ENCODE assay signal across 1 cellular context in the genomic region with DNA sequence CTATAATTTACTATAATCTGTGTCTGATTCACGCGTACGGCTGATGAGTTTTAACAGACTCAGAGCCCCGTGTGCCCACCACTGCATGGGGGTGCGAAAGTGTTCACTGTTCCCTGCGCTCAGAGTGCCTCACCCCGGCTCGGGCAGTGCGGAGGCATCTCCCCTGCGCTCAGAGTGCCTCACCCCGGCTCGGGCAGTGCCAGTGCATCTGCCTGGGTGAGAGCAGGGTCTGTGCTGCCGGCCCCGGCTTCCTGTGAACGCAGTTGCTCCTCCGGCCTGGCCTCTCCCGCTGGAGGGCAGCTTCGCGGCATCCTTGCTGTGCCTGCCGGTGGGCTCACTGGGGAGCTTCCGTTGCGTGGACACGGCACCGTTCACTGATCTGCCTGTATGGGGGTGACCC.
A peak's percentile ranks its signal among the peaks of the same experiment; 100 is the strongest.
TF ChIP-seq lines count a peak whose summit lies in the region.

No MANE protein-coding gene starts in this region.

TF ChIP-seq in GM12878, 131 proteins besides CTCF, POLR2A, EP300 and RAD21:
- TF ChIP-seq, protein P1, sequence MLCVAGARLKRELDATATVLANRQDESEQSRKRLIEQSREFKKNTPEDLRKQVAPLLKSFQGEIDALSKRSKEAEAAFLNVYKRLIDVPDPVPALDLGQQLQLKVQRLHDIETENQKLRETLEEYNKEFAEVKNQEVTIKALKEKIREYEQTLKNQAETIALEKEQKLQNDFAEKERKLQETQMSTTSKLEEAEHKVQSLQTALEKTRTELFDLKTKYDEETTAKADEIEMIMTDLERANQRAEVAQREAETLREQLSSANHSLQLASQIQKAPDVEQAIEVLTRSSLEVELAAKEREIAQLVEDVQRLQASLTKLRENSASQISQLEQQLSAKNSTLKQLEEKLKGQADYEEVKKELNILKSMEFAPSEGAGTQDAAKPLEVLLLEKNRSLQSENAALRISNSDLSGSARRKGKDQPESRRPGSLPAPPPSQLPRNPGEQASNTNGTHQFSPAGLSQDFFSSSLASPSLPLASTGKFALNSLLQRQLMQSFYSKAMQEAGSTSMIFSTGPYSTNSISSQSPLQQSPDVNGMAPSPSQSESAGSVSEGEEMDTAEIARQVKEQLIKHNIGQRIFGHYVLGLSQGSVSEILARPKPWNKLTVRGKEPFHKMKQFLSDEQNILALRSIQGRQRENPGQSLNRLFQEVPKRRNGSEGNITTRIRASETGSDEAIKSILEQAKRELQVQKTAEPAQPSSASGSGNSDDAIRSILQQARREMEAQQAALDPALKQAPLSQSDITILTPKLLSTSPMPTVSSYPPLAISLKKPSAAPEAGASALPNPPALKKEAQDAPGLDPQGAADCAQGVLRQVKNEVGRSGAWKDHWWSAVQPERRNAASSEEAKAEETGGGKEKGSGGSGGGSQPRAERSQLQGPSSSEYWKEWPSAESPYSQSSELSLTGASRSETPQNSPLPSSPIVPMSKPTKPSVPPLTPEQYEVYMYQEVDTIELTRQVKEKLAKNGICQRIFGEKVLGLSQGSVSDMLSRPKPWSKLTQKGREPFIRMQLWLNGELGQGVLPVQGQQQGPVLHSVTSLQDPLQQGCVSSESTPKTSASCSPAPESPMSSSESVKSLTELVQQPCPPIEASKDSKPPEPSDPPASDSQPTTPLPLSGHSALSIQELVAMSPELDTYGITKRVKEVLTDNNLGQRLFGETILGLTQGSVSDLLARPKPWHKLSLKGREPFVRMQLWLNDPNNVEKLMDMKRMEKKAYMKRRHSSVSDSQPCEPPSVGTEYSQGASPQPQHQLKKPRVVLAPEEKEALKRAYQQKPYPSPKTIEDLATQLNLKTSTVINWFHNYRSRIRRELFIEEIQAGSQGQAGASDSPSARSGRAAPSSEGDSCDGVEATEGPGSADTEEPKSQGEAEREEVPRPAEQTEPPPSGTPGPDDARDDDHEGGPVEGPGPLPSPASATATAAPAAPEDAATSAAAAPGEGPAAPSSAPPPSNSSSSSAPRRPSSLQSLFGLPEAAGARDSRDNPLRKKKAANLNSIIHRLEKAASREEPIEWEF (IDR thresholded peaks at IDR 0.05; ENCODE audit: insufficient replicate concordance, low read depth, low read length), result no peak
- 0 out of 2 replicates have a peak, but pooled peaks have one; percentile 35 for TF ChIP-seq TCF3 (IDR thresholded peaks at IDR 0.05; ENCODE audit: borderline replicate concordance, insufficient read depth, low read depth, low read length)
- TF ChIP-seq, protein P2, sequence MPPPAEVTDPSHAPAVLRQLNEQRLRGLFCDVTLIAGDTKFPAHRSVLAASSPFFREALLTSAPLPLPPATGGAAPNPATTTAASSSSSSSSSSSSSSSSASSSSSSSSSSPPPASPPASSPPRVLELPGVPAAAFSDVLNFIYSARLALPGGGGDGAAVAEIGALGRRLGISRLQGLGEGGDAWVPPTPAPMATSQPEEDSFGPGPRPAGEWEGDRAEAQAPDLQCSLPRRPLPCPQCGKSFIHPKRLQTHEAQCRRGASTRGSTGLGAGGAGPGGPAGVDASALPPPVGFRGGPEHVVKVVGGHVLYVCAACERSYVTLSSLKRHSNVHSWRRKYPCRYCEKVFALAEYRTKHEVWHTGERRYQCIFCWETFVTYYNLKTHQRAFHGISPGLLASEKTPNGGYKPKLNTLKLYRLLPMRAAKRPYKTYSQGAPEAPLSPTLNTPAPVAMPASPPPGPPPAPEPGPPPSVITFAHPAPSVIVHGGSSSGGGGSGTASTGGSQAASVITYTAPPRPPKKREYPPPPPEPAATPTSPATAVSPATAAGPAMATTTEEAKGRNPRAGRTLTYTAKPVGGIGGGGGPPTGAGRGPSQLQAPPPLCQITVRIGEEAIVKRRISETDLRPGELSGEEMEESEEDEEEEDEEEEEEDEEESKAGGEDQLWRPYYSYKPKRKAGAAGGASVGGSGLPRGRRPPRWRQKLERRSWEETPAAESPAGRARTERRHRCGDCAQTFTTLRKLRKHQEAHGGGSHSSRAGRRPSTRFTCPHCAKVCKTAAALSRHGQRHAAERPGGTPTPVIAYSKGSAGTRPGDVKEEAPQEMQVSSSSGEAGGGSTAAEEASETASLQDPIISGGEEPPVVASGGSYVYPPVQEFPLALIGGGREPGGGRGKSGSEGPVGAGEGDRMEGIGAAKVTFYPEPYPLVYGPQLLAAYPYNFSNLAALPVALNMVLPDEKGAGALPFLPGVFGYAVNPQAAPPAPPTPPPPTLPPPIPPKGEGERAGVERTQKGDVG (CRISPR knock-in tag; IDR thresholded peaks at IDR 0.05), result no peak
